Comparison of ENCODE assay signal across 11 cellular contexts in genomic region chr18:58584219-58585127, GRCh38. TPM values are rescaled to one million over a fixed set of nuclear protein-coding genes. Genes with fewer than 3 reads are reported as not detected.
A peak's percentile ranks its signal among the peaks of the same experiment; 100 is the strongest.
DNase-seq lines count a peak whose midpoint lies in the region; FAIRE-seq and TF ChIP-seq lines count a peak whose summit lies in the region.
"Had no signal": no experiment of that assay in that cellular context is flagged by ENCODE, and none has a peak within 500 bp of the region (broad histone marks: within the 10 kb centered on the region; RNA-seq: fewer than 3 reads in every experiment).

No MANE protein-coding gene starts in this region.

- peak; percentile 88 for DNase-seq in ELR (ENCODE audit: low read depth)
- peak; percentile 54 for DNase-seq in MV-4-11 (lab: John Stamatoyannopoulos, UW)
- DNase-seq in mammary epithelial cell = peak; percentile 60
- DNase-seq in mesothelial cell of epicardium (ENCODE audit: low spot score in 2 of 2, unreplicated experiment in 2 of 2) = peak in 1 of 2 experiments; percentile 10
- DNase-seq in HK-2 (ENCODE audit: unreplicated experiment) = no peak
- no peak for DNase-seq in D341Med (ENCODE audit: low spot score)
- no peak for DNase-seq in Ammon's horn (ENCODE audit: low spot score)
- no peak for DNase-seq in GM19239 (ENCODE audit: insufficient read length, low spot score)
- DNase-seq: activated CD4-positive, alpha-beta memory T cell treated with anti-CD3 and anti-CD28 coated beads for 36 hours; DND-41; SHP77 had no signal

- H3K27ac ChIP-seq in mammary epithelial cell (ENCODE audit: insufficient read depth, low read depth, low read length) = peak overlapping the region; percentile 1

- no TSS peak for BruUV-seq in mammary epithelial cell (replicated peaks; lab: Mats Ljungman, UMichigan)

- WGBS in mammary epithelial cell (ENCODE audit: low coverage, missing lambda C conversion rate) = 14% methylated on average over 6 of the region's 8 CpGs

- H4K20me1 ChIP-seq in mammary epithelial cell (ENCODE audit: insufficient read depth, low read length) = no peaks in the 10 kb centered on the region

- no peaks in the 10 kb centered on the region for H3K27me3 ChIP-seq in mammary epithelial cell (ENCODE audit: insufficient read depth, low read length)

- peak overlapping the region; percentile 4 for H3K27ac Mint-ChIP-seq in mesothelial cell of epicardium
- H3K27ac Mint-ChIP-seq: activated CD4-positive, alpha-beta memory T cell treated with anti-CD3 and anti-CD28 coated beads for 36 hours had no signal

- H3K79me2 ChIP-seq in mammary epithelial cell (ENCODE audit: insufficient read depth, low read length) = no peaks in the 10 kb centered on the region

- peak in 1 of 2 donors; percentile 30 for TF ChIP-seq CTCF in mammary epithelial cell (conservative IDR thresholded peaks at IDR 0.05 in 1 of 2, IDR thresholded peaks at IDR 0.05 in 1 of 2; ENCODE audit: extremely low read depth in 1 of 2, insufficient read depth in 1 of 2, low read depth in 1 of 2, low read length in 2 of 2)
- TF ChIP-seq CTCF in mesothelial cell of epicardium (IDR thresholded peaks at IDR 0.05; ENCODE audit: unreplicated experiment) = no peak

- in situ Hi-C loops in mammary epithelial cell (cut with MboI; ENCODE audit: low sequenced_read_pairs in 2 of 2) = no loop called here

- intact Hi-C loops in mammary epithelial cell (cut with micrococcal nuclease) = loop anchor here (1.0 to 2.0 kb wide), 2 partner anchors 55 to 86 kb away; partner anchors contain the start of gene MALT1

- CTCF ChIA-PET in mammary epithelial cell (lab: Charles Lee; ENCODE audit: low non-redundant PET) = no interaction called here

- H3K4me3 Mint-ChIP-seq in mesothelial cell of epicardium = no peak overlapping the region
- H3K4me3 Mint-ChIP-seq: activated CD4-positive, alpha-beta memory T cell treated with anti-CD3 and anti-CD28 coated beads for 36 hours had no signal

- H3K36me3 Mint-ChIP-seq in mesothelial cell of epicardium = peaks cover 11% of the 10 kb centered on the region

- H3K4me3 ChIP-seq in mammary epithelial cell (replicated peaks in 1 of 3; ENCODE audit: insufficient read depth in 1 of 3, low read depth in 2 of 3, low read length in 3 of 3) = no peak overlapping the region

- H2AFZ ChIP-seq in mammary epithelial cell (ENCODE audit: low read depth, low read length) = peak overlapping the region; percentile 77

- H3K27me3 Mint-ChIP-seq in mesothelial cell of epicardium (ENCODE audit: low read depth) = no peaks in the 10 kb centered on the region

- no peak for FAIRE-seq in GM19239 (lab: Jason Lieb, UNC)

- H3K36me3 ChIP-seq in mammary epithelial cell (ENCODE audit: insufficient read depth, low read length) = no peaks in the 10 kb centered on the region

- peaks cover 19% of the 10 kb centered on the region for H3K9me3 Mint-ChIP-seq in mesothelial cell of epicardium

- H3K4me1 Mint-ChIP-seq in mesothelial cell of epicardium = peaks cover 29% of the 10 kb centered on the region

- peaks cover 7% of the 10 kb centered on the region for H3K9me3 ChIP-seq in mammary epithelial cell (replicated peaks; ENCODE audit: insufficient read depth, low read length)

- H3K9ac ChIP-seq in mammary epithelial cell (ENCODE audit: insufficient read depth, low read length) = no peak overlapping the region

- dilution Hi-C loops in mammary epithelial cell (cut with HindIII; ENCODE audit: low sequenced_read_pairs) = loop anchor here (5.0 kb wide), 1 partner anchor 42 kb away; no protein-coding TSS in a partner anchor

- H3K4me2 ChIP-seq in mammary epithelial cell (ENCODE audit: insufficient read depth, low read depth, low read length) = peak overlapping the region; percentile 57

- peaks cover 29% of the 10 kb centered on the region for H3K4me1 ChIP-seq in mammary epithelial cell (ENCODE audit: insufficient read depth, low read length)

RNA-seq across cellular contexts. Expression of gene ALPK2, which starts 44.4 kb away (rescaled TPM):
- total RNA-seq in mammary epithelial cell (1 to 10 TPM in 1 of 2 donors, not detected in 1; 9.2 TPM), mesothelial cell of epicardium (5.6 to 6.4 TPM (median 5.8 TPM) in 3 replicates)
- polyA plus RNA-seq in mammary epithelial cell = not detected
- polyA minus RNA-seq in mammary epithelial cell = 11.6 TPM

Comparison
In these comparisons a context has a peak if more than half of its experiments do, and no peak if none do; other contexts are left out.
1. DNase-seq: peak in ELR (single experiment), MV-4-11 (single experiment) and mammary epithelial cell (single experiment); none in HK-2 (single experiment), D341Med (single experiment), Ammon's horn (single experiment) and GM19239 (single experiment).